ENCODE assay signal across 15 cellular contexts in genomic region chr15:29676961-29677402, GRCh38.
DNase-seq lines count a peak whose midpoint lies in the region; TF ChIP-seq lines count a peak whose summit lies in the region.
"Had no signal": no experiment of that assay in that cellular context is flagged by ENCODE, and none has a peak within 500 bp of the region (broad histone marks: within the 10 kb centered on the region; RNA-seq: fewer than 3 reads in every experiment).

No MANE protein-coding gene starts in this region.

- H2BK15ac ChIP-seq in mesenchymal stem cell (ENCODE audit: low read depth, poor library complexity, severe bottlenecking) = no peak overlapping the region

- H2AK5ac ChIP-seq in mesenchymal stem cell (ENCODE audit: low read length, severe bottlenecking) = no peak overlapping the region

- no peaks in the 10 kb centered on the region for H3K27me3 ChIP-seq in HUES48 (ENCODE audit: control insufficient read depth, insufficient read depth, low read length)
- H3K27me3 ChIP-seq in mesenchymal stem cell (ENCODE audit: control insufficient read depth in 1 of 2, insufficient read depth in 1 of 2, low read length in 2 of 2) = peaks cover 8 to 20% of the 10 kb centered on the region in 2 experiments

- TF ChIP-seq CTCF in brain (conservative IDR thresholded peaks at IDR 0.05) = no peak

- peak overlapping the region; percentile 35 for H3K27ac ChIP-seq in HUES48 (ENCODE audit: low read depth, low read length)
- H3K27ac ChIP-seq in mesenchymal stem cell (ENCODE audit: low read length, poor library complexity, severe bottlenecking) = no peak overlapping the region
- H3K27ac ChIP-seq: gastroesophageal sphincter had no signal

- H2BK120ac ChIP-seq in mesenchymal stem cell (ENCODE audit: low read depth, low read length) = no peak overlapping the region

- H3K36me3 Mint-ChIP-seq in brain = no peaks in the 10 kb centered on the region
- H3K36me3 Mint-ChIP-seq: stimulated activated effector memory CD8-positive, alpha-beta T cell treated with anti-CD3 and anti-CD28 coated beads, Interleukin-12 subunit alpha, Interleukin-12 subunit beta, amount 100 ng/mL, for 72 hours; T-cell had no signal

- H2BK12ac ChIP-seq in mesenchymal stem cell (ENCODE audit: low read length in 2 of 2) = no peak overlapping the region

- H3K4ac ChIP-seq in mesenchymal stem cell (ENCODE audit: low read depth in 1 of 2, low read length in 2 of 2) = no peak overlapping the region

- no peaks in the 10 kb centered on the region for H3K79me1 ChIP-seq in mesenchymal stem cell (replicated peaks; ENCODE audit: low read length, poor library complexity, severe bottlenecking)

- DNase-seq in ACHN = peak; percentile 25
- no peak for DNase-seq in mesenchymal stem cell
- no peak for DNase-seq in stimulated activated CD4-positive, alpha-beta T cell treated with anti-CD3 and anti-CD28 coated beads, Interleukin-4, amount 100 ng/mL, for 1 hour
- no peak for DNase-seq in activated CD4-positive, CD25-positive, alpha-beta regulatory T cell treated with anti-CD3 and anti-CD28 coated beads, Interleukin-2, amount 50 U/mL, for 72 hours
- DNase-seq in NCI-H187 (lab: John Stamatoyannopoulos, UW) = no peak
- DNase-seq in T-helper 1 cell = no peak
- DNase-seq: activated effector memory CD4-positive, alpha-beta T cell treated with anti-CD3 and anti-CD28 coated beads, Interleukin-2, amount 50 U/mL, for 16 hours; left colon; NCI-H1436 treated with DMSO at 0.1 percent for 48 hours; occipital lobe; T-cell had no signal

- H3K9me3 ChIP-seq in HUES48 (ENCODE audit: control insufficient read depth, insufficient read depth, low read length) (no peaks in the 10 kb centered on the region), mesenchymal stem cell (ENCODE audit: control insufficient read depth, low read length) (no peaks in the 10 kb centered on the region)
- H3K9me3 ChIP-seq: gastroesophageal sphincter had no signal

- no peak overlapping the region for H4K8ac ChIP-seq in mesenchymal stem cell (ENCODE audit: low read length)

- no peak overlapping the region for H3K4me3 ChIP-seq in HUES48 (ENCODE audit: low read depth, low read length)
- no peak overlapping the region for H3K4me3 ChIP-seq in mesenchymal stem cell (ENCODE audit: insufficient read depth in 1 of 2, low read depth in 1 of 2, low read length in 2 of 2)
- H3K4me3 ChIP-seq: gastroesophageal sphincter had no signal

- WGBS in mesenchymal stem cell = 82% methylated on average over 7 of the region's 8 CpGs

- no peak overlapping the region for H3K14ac ChIP-seq in mesenchymal stem cell (ENCODE audit: low read length in 2 of 2)

- H2AFZ ChIP-seq in mesenchymal stem cell (ENCODE audit: low read depth, low read length) = no peak overlapping the region

- in situ Hi-C loops in ACHN (cut with HindIII; ENCODE audit: low pct_ligation_motif_present, low pct_unique_long_range_greater_than_20kb, low sequenced_read_pairs) = no loop called here

- peaks cover 11% of the 10 kb centered on the region for H3K27me3 Mint-ChIP-seq in brain

- no peak overlapping the region for H2BK5ac ChIP-seq in mesenchymal stem cell (ENCODE audit: low read depth, low read length, poor library complexity, severe bottlenecking)

- peak overlapping the region; percentile 33 to 70 (median 41) for H3K4me3 Mint-ChIP-seq in brain
- H3K4me3 Mint-ChIP-seq: stimulated activated effector memory CD8-positive, alpha-beta T cell treated with anti-CD3 and anti-CD28 coated beads, Interleukin-12 subunit alpha, Interleukin-12 subunit beta, amount 100 ng/mL, for 72 hours; T-cell had no signal

- peak overlapping the region; percentile 37 for H3K4me2 ChIP-seq in mesenchymal stem cell (ENCODE audit: low read length, poor library complexity, severe bottlenecking)

- H3K4me1 ChIP-seq in HUES48 (ENCODE audit: control insufficient read depth, insufficient read depth, low read length) (peaks cover 8% of the 10 kb centered on the region; the same call in 1 of the 2 replicates), mesenchymal stem cell (ENCODE audit: control insufficient read depth, insufficient read depth, low read depth, low read length) (peaks cover 25% of the 10 kb centered on the region)

- H3K4me1 Mint-ChIP-seq in brain = peaks cover 12% of the 10 kb centered on the region
- H3K4me1 Mint-ChIP-seq: T-cell had no signal

- no peak overlapping the region for H3K9ac ChIP-seq in HUES48 (ENCODE audit: low read depth, low read length)
- peak overlapping the region; percentile 27 for H3K9ac ChIP-seq in mesenchymal stem cell (ENCODE audit: low read length)

- H3K18ac ChIP-seq in mesenchymal stem cell (ENCODE audit: low read depth in 1 of 2, low read length in 2 of 2) = no peak overlapping the region

- H3K36me3 ChIP-seq in HUES48 (ENCODE audit: control insufficient read depth, insufficient read depth, low read length) (no peaks in the 10 kb centered on the region), mesenchymal stem cell (ENCODE audit: control insufficient read depth in 1 of 2, insufficient read depth in 2 of 2, low read depth in 1 of 2, low read length in 2 of 2) (peaks cover 0 to 3% of the 10 kb centered on the region in 2 experiments)
- H3K36me3 ChIP-seq: gastroesophageal sphincter had no signal

- H3K23ac ChIP-seq in mesenchymal stem cell (ENCODE audit: low read length in 2 of 2) = no peak overlapping the region

- peak overlapping the region in 3 of 5 experiments; percentile 20 to 34 (median 33) for H3K27ac Mint-ChIP-seq in brain
- H3K27ac Mint-ChIP-seq: stimulated activated effector memory CD8-positive, alpha-beta T cell treated with anti-CD3 and anti-CD28 coated beads, Interleukin-12 subunit alpha, Interleukin-12 subunit beta, amount 100 ng/mL, for 72 hours; T-cell had no signal

- H4K91ac ChIP-seq in mesenchymal stem cell (ENCODE audit: low read length) = no peak overlapping the region

- peaks cover 0 to 4% (median 0%) of the 10 kb centered on the region in 5 experiments for H3K9me3 Mint-ChIP-seq in brain
- H3K9me3 Mint-ChIP-seq: stimulated activated effector memory CD8-positive, alpha-beta T cell treated with anti-CD3 and anti-CD28 coated beads, Interleukin-12 subunit alpha, Interleukin-12 subunit beta, amount 100 ng/mL, for 72 hours; T-cell had no signal
